ENCODE assay signal across 17 cellular contexts in the genomic region with DNA sequence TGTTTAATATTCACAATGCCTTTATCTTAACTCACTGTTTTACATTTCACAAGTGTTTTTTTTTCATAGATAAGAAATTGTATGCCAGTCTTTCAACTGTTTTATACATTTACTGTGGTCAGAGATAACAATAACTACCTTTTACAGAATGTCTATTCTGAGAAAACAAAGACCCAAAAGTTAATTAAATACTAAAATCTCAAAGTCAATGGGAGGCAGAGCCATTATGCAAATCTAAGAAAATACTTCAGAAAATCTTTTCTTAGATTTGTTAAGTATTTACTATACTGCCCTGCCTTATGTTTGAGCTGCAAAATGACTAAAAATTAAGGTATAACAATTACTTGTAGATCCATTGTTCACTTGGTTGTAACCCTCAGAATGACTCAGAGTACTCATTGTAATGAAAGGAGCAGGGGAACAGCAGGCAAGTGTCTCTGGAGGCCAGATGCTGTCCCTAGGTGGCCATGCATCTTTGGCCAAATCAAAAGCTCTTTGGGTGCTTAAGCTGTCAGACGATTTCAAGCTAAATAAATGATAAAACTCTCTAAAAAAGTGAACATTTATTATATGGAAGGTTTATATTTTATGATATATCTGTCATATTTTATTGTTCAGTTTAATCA.
"Had no signal": no experiment of that assay in that cellular context is flagged by ENCODE, and none has a peak within 500 bp of the region (broad histone marks: within the 10 kb centered on the region; RNA-seq: fewer than 3 reads in every experiment).

No MANE protein-coding gene starts in this region.

- FAIRE-seq: colon had no signal

- H3K9me3 ChIP-seq: ascending aorta, gastroesophageal sphincter, prostate gland, right lobe of liver, transverse colon had no signal

- H3K4me3 ChIP-seq: ascending aorta, cardiac muscle cell, gastroesophageal sphincter, prostate gland, right lobe of liver, spleen, transverse colon had no signal

- DNase-seq: activated CD4-positive, alpha-beta T cell treated with anti-CD3 and anti-CD28 coated beads, Interleukin-2, amount 10 ng/mL, durations not matched to agents 24 days and 14 days; activated naive CD4-positive, alpha-beta T cell; activated naive CD8-positive, alpha-beta T cell treated with anti-CD3 and anti-CD28 coated beads, Interleukin-2, amount 50 U/mL, for 24 hours; effector CD4-positive, alpha-beta T cell; mammary epithelial cell; natural killer cell; occipital lobe; right lobe of liver; spleen; stimulated activated CD4-positive, alpha-beta T cell treated with anti-CD3 and anti-CD28 coated beads, Interleukin-1b, Interleukin-23, amount 100 ng/mL, for 48 hours; stimulated activated naive B cell treated with anti-CD40 and anti-IgM and Interleukin-4, amounts not matched to agents 10 μg/mL and 1 μg/mL and 100 μg/mL, for 72 hours; transverse colon had no signal

- H3K36me3 ChIP-seq: ascending aorta, cardiac muscle cell, gastroesophageal sphincter, prostate gland, right lobe of liver, spleen, transverse colon had no signal

- ATAC-seq: activated naive CD8-positive, alpha-beta T cell treated with anti-CD3 and anti-CD28 coated beads, Interleukin-2, amount 50 U/mL, for 24 hours; gastroesophageal sphincter; natural killer cell; right lobe of liver; stimulated activated naive B cell treated with anti-CD40 and anti-IgM and Interleukin-4, amounts not matched to agents 10 μg/mL and 1 μg/mL and 100 μg/mL, for 72 hours had no signal

- H3K27ac ChIP-seq: ascending aorta, cardiac muscle cell, gastroesophageal sphincter, prostate gland, right lobe of liver, spleen, transverse colon had no signal

- H3K4me1 ChIP-seq: ascending aorta, gastroesophageal sphincter, prostate gland, right lobe of liver, spleen, transverse colon had no signal

- H3K27me3 ChIP-seq: ascending aorta, cardiac muscle cell, gastroesophageal sphincter, right lobe of liver, spleen, transverse colon had no signal
